1 cellular context compared by ENCODE assay signal in the genomic region with DNA sequence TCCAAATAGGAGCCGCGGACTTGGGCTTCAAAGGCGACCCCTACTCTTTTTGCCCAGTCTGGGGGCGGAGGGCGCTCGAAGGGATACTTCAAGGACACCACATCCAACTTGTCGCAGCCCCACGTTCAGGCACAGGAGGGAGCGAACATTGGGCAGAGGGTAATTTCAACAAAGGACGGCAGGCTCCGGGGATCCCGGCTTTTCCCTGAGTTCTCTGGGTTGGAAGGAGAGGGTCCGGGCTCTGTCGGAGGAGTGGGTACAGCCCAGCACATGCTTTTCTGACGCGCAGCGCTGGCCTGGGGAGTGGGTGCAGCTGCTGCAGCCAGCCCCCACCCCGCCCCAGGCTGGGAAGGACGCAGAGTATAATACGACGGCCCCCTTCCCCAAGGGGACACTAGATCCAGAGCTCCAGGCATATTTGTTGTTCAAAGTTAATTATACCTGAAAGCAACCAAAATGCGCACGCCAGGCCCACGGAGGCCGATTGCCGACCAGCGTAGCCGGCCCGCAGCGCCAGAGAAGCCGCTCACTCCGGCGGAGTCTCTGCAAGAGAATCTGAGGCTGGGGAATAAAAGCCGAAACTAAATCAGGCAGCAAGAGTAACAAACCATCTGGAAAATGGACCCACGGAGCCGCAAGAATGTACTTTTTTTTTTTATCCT.
TF ChIP-seq lines count a peak whose summit lies in the region.

No MANE protein-coding gene starts in this region.

TF ChIP-seq in WTC11, 78 proteins besides CTCF, POLR2A, EP300 and RAD21 (continued from another document):
- TF ChIP-seq, protein P1, sequence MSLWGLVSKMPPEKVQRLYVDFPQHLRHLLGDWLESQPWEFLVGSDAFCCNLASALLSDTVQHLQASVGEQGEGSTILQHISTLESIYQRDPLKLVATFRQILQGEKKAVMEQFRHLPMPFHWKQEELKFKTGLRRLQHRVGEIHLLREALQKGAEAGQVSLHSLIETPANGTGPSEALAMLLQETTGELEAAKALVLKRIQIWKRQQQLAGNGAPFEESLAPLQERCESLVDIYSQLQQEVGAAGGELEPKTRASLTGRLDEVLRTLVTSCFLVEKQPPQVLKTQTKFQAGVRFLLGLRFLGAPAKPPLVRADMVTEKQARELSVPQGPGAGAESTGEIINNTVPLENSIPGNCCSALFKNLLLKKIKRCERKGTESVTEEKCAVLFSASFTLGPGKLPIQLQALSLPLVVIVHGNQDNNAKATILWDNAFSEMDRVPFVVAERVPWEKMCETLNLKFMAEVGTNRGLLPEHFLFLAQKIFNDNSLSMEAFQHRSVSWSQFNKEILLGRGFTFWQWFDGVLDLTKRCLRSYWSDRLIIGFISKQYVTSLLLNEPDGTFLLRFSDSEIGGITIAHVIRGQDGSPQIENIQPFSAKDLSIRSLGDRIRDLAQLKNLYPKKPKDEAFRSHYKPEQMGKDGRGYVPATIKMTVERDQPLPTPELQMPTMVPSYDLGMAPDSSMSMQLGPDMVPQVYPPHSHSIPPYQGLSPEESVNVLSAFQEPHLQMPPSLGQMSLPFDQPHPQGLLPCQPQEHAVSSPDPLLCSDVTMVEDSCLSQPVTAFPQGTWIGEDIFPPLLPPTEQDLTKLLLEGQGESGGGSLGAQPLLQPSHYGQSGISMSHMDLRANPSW (CRISPR knock-in tag; conservative IDR thresholded peaks at IDR 0.05; ENCODE audit: low read depth): no peak
- TF ChIP-seq, protein P2, sequence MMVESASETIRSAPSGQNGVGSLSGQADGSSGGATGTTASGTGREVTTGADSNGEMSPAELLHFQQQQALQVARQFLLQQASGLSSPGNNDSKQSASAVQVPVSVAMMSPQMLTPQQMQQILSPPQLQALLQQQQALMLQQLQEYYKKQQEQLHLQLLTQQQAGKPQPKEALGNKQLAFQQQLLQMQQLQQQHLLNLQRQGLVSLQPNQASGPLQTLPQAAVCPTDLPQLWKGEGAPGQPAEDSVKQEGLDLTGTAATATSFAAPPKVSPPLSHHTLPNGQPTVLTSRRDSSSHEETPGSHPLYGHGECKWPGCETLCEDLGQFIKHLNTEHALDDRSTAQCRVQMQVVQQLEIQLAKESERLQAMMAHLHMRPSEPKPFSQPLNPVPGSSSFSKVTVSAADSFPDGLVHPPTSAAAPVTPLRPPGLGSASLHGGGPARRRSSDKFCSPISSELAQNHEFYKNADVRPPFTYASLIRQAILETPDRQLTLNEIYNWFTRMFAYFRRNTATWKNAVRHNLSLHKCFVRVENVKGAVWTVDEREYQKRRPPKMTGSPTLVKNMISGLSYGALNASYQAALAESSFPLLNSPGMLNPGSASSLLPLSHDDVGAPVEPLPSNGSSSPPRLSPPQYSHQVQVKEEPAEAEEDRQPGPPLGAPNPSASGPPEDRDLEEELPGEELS (CRISPR knock-in tag; IDR thresholded peaks at IDR 0.05): no peak
- TF ChIP-seq FOXP1 (CRISPR knock-in tag; IDR thresholded peaks at IDR 0.05; ENCODE audit: borderline replicate concordance) (no peak), SMAD4 (CRISPR knock-in tag; IDR thresholded peaks at IDR 0.05) (no peak)
- TF ChIP-seq, protein P3, sequence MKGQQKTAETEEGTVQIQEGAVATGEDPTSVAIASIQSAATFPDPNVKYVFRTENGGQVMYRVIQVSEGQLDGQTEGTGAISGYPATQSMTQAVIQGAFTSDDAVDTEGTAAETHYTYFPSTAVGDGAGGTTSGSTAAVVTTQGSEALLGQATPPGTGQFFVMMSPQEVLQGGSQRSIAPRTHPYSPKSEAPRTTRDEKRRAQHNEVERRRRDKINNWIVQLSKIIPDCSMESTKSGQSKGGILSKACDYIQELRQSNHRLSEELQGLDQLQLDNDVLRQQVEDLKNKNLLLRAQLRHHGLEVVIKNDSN (CRISPR knock-in tag; IDR thresholded peaks at IDR 0.05): no peak
